In the genomic region with DNA sequence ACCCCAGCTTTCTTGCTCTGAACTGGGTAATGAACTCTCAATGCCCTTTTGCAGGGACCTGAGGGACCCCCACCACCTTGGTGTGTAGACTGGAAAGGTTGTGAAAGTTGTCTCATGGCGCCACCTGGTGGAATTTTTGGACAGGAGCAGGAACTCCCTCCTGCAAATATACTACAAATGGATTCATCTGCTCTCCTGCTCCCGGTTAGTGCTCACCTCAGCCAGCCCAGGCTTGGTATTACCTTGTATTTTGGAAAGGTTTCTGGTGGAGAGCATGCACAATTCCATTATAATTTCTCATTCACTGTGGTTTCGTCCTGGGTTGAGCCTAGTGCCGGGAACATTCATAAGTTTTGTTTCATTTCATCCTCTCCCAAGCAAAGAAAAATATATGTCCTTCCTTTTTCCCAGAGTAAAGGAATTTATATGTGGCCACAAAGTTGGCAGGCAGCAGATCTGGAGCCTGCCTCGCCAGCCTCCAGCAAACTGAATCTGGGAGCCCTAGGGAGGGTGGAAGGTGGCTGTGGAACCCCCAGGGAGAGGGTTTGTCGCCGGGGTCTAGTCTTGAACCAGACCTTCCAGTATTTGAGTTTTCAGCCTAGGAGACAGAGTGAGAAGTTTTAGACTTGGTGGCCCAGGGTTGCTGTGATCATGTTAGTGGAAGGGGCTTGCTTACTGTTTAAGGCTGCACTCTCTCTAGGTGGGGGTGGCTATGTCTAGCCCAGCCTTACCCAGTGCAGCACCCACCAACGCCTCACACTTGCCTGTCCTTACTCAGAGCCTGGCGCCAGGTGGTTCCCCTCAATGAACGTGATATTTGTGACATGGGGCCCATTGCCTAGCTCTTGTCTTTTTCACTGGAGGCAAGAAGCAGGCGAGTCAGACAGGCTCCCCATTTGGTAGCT, we compare ENCODE assay signal across 1 cellular context.
TF ChIP-seq lines count a peak whose summit lies in the region.

No MANE protein-coding gene starts in this region.

TF ChIP-seq in WTC11, 78 proteins besides CTCF, POLR2A, EP300 and RAD21 (continued from another document):
- TF ChIP-seq, protein P1, sequence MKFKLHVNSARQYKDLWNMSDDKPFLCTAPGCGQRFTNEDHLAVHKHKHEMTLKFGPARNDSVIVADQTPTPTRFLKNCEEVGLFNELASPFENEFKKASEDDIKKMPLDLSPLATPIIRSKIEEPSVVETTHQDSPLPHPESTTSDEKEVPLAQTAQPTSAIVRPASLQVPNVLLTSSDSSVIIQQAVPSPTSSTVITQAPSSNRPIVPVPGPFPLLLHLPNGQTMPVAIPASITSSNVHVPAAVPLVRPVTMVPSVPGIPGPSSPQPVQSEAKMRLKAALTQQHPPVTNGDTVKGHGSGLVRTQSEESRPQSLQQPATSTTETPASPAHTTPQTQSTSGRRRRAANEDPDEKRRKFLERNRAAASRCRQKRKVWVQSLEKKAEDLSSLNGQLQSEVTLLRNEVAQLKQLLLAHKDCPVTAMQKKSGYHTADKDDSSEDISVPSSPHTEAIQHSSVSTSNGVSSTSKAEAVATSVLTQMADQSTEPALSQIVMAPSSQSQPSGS (CRISPR knock-in tag; IDR thresholded peaks at IDR 0.05; ENCODE audit: borderline replicate concordance, low read depth), result no peak
- TF ChIP-seq, protein P2, sequence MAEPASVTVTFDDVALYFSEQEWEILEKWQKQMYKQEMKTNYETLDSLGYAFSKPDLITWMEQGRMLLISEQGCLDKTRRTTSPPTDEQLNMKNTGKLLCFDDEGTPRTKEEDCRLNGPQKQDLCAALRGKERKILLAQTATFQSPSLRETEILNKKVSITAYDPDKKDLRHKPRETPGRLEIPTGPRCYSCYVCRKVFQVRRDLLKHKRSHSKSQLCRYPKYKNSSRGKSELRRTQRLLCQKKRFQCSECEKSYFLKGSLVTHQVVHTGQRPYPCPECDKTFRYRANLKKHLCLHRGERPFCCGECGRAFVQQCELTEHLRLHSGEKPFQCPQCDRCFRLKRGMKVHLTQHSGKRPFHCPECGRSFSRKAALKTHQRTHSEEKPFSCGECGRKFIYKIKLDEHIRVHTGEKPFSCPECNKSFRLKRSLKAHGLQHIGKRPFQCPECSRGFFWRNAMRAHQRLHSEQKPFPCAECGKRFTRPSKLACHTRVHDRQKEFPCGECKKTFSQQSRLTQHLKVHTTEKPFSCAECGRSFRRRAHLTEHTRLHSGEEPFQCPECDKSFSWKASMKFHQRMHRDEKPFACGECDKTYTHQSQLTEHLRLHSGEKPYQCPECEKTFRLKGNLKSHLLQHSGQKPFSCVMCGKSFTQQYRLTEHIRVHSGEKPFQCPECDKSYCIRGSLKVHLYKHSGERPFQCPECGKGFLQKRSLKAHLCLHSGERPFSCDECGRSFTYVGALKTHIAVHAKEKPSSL (CRISPR knock-in tag; conservative IDR thresholded peaks at IDR 0.05), result no peak
- no peak for TF ChIP-seq NR3C1 (CRISPR knock-in tag; conservative IDR thresholded peaks at IDR 0.05; ENCODE audit: low read depth)
- TF ChIP-seq, protein P3, sequence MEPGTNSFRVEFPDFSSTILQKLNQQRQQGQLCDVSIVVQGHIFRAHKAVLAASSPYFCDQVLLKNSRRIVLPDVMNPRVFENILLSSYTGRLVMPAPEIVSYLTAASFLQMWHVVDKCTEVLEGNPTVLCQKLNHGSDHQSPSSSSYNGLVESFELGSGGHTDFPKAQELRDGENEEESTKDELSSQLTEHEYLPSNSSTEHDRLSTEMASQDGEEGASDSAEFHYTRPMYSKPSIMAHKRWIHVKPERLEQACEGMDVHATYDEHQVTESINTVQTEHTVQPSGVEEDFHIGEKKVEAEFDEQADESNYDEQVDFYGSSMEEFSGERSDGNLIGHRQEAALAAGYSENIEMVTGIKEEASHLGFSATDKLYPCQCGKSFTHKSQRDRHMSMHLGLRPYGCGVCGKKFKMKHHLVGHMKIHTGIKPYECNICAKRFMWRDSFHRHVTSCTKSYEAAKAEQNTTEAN (CRISPR knock-in tag; IDR thresholded peaks at IDR 0.05), result no peak
- no peak for TF ChIP-seq NFYB (CRISPR knock-in tag; conservative IDR thresholded peaks at IDR 0.05; ENCODE audit: low read depth)
- no peak for TF ChIP-seq FOXK1 (CRISPR knock-in tag; IDR thresholded peaks at IDR 0.05)
- TF ChIP-seq ZNF423 (CRISPR knock-in tag; IDR thresholded peaks at IDR 0.05), result no peak
- TF ChIP-seq CBFB (CRISPR knock-in tag; IDR thresholded peaks at IDR 0.05; ENCODE audit: low read depth), result no peak
- TF ChIP-seq ZNF671 (CRISPR knock-in tag; IDR thresholded peaks at IDR 0.05), result no peak
